Comparison of ENCODE assay signal across 1 cellular context in genomic region chr7:81845628-81846259, GRCh38.
TF ChIP-seq lines count a peak whose summit lies in the region.

No MANE protein-coding gene starts in this region.

TF ChIP-seq in A549, 52 proteins besides CTCF, POLR2A, EP300 and RAD21 (continued from another document):
- TF ChIP-seq RARB (CRISPR knock-in tag; IDR thresholded peaks at IDR 0.05) (no peak), HOXB5 (CRISPR knock-in tag; IDR thresholded peaks at IDR 0.05) (no peak)
